Comparison of ENCODE assay signal across 9 cellular contexts in genomic region chr3:119628816-119629445, GRCh38. TPM values are rescaled to one million over a fixed set of nuclear protein-coding genes. Genes with fewer than 3 reads are reported as not detected.
DNase-seq lines count a peak whose midpoint lies in the region; ATAC-seq and TF ChIP-seq lines count a peak whose summit lies in the region.
"Had no signal": no experiment of that assay in that cellular context is flagged by ENCODE, and none has a peak within 500 bp of the region (broad histone marks: within the 10 kb centered on the region; RNA-seq: fewer than 3 reads in every experiment).

No MANE protein-coding gene starts in this region.

- H3K27ac Mint-ChIP-seq in naive B cell, result peak overlapping the region in 4 of 6 donors; percentile 14 to 88 (median 86)

- TF ChIP-seq POLR2A in GM18505 (IDR thresholded peaks at IDR 0.05; ENCODE audit: borderline replicate concordance, extremely low read depth, insufficient read depth, insufficient read length), result no peak

- H2BK120ac ChIP-seq in mesendoderm (ENCODE audit: low read depth, low read length), result no peak overlapping the region

- no peak overlapping the region for H2AK5ac ChIP-seq in mesendoderm (ENCODE audit: low read length)

- no peak overlapping the region for H3K23ac ChIP-seq in mesendoderm (ENCODE audit: low read length)

- no peak for TF ChIP-seq CTCF in smooth muscle cell (IDR thresholded peaks at IDR 0.05; ENCODE audit: borderline replicate concordance, insufficient read depth, poor library complexity, severe bottlenecking)

- H2BK15ac ChIP-seq in mesendoderm (replicated peaks; ENCODE audit: low read depth), result no peak overlapping the region

- H3K4me1 ChIP-seq in smooth muscle cell (ENCODE audit: low read depth), result no peaks in the 10 kb centered on the region
- peaks cover 11% of the 10 kb centered on the region for H3K4me1 ChIP-seq in mesendoderm (ENCODE audit: control insufficient read depth, low read depth, low read length)

- no peaks in the 10 kb centered on the region for H3K79me2 ChIP-seq in smooth muscle cell (ENCODE audit: low read depth)
- no peaks in the 10 kb centered on the region for H3K79me2 ChIP-seq in mesendoderm (ENCODE audit: control insufficient read depth, insufficient read depth, low read length)

- H3K4me2 ChIP-seq in smooth muscle cell (no peak overlapping the region), mesendoderm (ENCODE audit: low read length) (no peak overlapping the region)

- H3K4me1 Mint-ChIP-seq in naive B cell, result peaks cover 16 to 31% (median 24%) of the 10 kb centered on the region in 3 donors

- H3K9me3 Mint-ChIP-seq in naive B cell, result no peaks in the 10 kb centered on the region

- H3K18ac ChIP-seq in mesendoderm (ENCODE audit: low read length), result no peak overlapping the region

- no peaks in the 10 kb centered on the region for H3K9me3 ChIP-seq in smooth muscle cell (replicated peaks; ENCODE audit: low read depth)

- H3K79me1 ChIP-seq in mesendoderm (ENCODE audit: low read length), result no peaks in the 10 kb centered on the region

- in situ Hi-C loops in SK-MEL-5 (cut with HindIII; ENCODE audit: low pct_unique_long_range_greater_than_20kb, low sequenced_read_pairs), result no loop called here

- no peak overlapping the region for H2BK5ac ChIP-seq in mesendoderm (ENCODE audit: low read length)

- peak overlapping the region in 5 of 8 donors; percentile 13 to 49 (median 30) for H3K4me3 Mint-ChIP-seq in naive B cell

- no peak overlapping the region for H2AFZ ChIP-seq in smooth muscle cell (ENCODE audit: low read depth)

- ATAC-seq in GM18505 (IDR thresholded peaks at IDR 0.05; ENCODE audit: unreplicated experiment) (peak; percentile 30), GM21737 (IDR thresholded peaks at IDR 0.05; ENCODE audit: unreplicated experiment) (peak; percentile 27), naive B cell (ENCODE audit: low read depth in 2 of 2) (peak; percentile 61 to 73)

- H4K20me1 ChIP-seq in smooth muscle cell (ENCODE audit: low read depth), result no peaks in the 10 kb centered on the region

- no peaks in the 10 kb centered on the region for H3K36me3 Mint-ChIP-seq in naive B cell

- no peak overlapping the region for H4K5ac ChIP-seq in mesendoderm (ENCODE audit: low read length)

- DNase-seq in SK-MEL-5 (ENCODE audit: low read depth, low spot score), result peak; percentile 2
- DNase-seq in naive B cell, result no peak
- no peak for DNase-seq in midbrain (lab: John Stamatoyannopoulos, UW)
- DNase-seq in smooth muscle cell (lab: John Stamatoyannopoulos, UW; ENCODE audit: unreplicated experiment), result no peak
- DNase-seq in mesendoderm, result no peak
- no peak for DNase-seq in epidermal melanocyte (ENCODE audit: insufficient read length, low spot score)
- DNase-seq: NCI-H1105 had no signal

- WGBS in smooth muscle cell (ENCODE audit: low lambda C conversion rate), result 88% methylated on average over 1 of the region's 1 CpG
- WGBS in mesendoderm (ENCODE audit: extremely low coverage, insufficient coverage, low lambda C conversion rate), result no CpG with 5 or more reads among the region's 1 CpG

- H3K27ac ChIP-seq in smooth muscle cell (ENCODE audit: low read depth) (no peak overlapping the region), mesendoderm (ENCODE audit: low read depth, low read length) (no peak overlapping the region)

- H3K4ac ChIP-seq in mesendoderm (ENCODE audit: low read depth, low read length), result no peak overlapping the region

- no peak overlapping the region for H3K4me3 ChIP-seq in smooth muscle cell
- H3K4me3 ChIP-seq in mesendoderm (ENCODE audit: low read length), result no peak overlapping the region

- H3K9ac ChIP-seq in smooth muscle cell (ENCODE audit: low read depth) (no peak overlapping the region), mesendoderm (ENCODE audit: low read length) (no peak overlapping the region)

- H3K56ac ChIP-seq in mesendoderm (ENCODE audit: low read length), result no peak overlapping the region

- H3F3A ChIP-seq in smooth muscle cell (ENCODE audit: low read depth), result no peaks in the 10 kb centered on the region

- H3K27me3 Mint-ChIP-seq in naive B cell, result peaks cover 0 to 13% (median 10%) of the 10 kb centered on the region in 3 donors

- H3K27me3 ChIP-seq in smooth muscle cell (ENCODE audit: low read depth) (no peaks in the 10 kb centered on the region), mesendoderm (ENCODE audit: insufficient read depth, low read length, poor library complexity) (no peaks in the 10 kb centered on the region)

- H4K8ac ChIP-seq in mesendoderm (ENCODE audit: low read depth, low read length), result no peak overlapping the region

- H3K36me3 ChIP-seq in smooth muscle cell (ENCODE audit: low read depth) (no peaks in the 10 kb centered on the region), mesendoderm (ENCODE audit: control insufficient read depth, insufficient read depth, low read length) (no peaks in the 10 kb centered on the region)

RNA-seq across cellular contexts. Expression of gene PLA1A, which starts 31.2 kb away (rescaled TPM):
- total RNA-seq in SK-MEL-5 (2014; rRNA removed; shearing (Covaris generic)), result 41.4 and 42.0 TPM in 2 replicates
- polyA plus RNA-seq in SK-MEL-5 (2015; cell fraction: cytosol; rRNA removed), result 41.0 and 42.5 TPM in 2 replicates
- 7.4 and 9.9 TPM in 2 replicates for polyA plus RNA-seq in SK-MEL-5 (2015; cell fraction: nucleus; rRNA removed)
- polyA plus RNA-seq in naive B cell (ENCODE audit: low read depth in 6 of 6), result not detected
- total RNA-seq in smooth muscle cell, result not detected in 2 replicates
- polyA plus RNA-seq in smooth muscle cell, result not detected in 2 replicates
- polyA plus RNA-seq in mesendoderm (2013, experiment 1 of 2), result 0.08 TPM
- polyA plus RNA-seq in mesendoderm (2013, experiment 2 of 2), result 0.08 TPM

RNA-seq across cellular contexts. Expression of gene POPDC2, which starts 31.5 kb away (rescaled TPM):
- 0.08 and 0.40 TPM in 2 replicates for total RNA-seq in SK-MEL-5 (2014; rRNA removed; shearing (Covaris generic))
- polyA plus RNA-seq in SK-MEL-5 (2015; cell fraction: cytosol; rRNA removed), result 0.08 and 0.44 TPM in 2 replicates
- polyA plus RNA-seq in SK-MEL-5 (2015; cell fraction: nucleus; rRNA removed), result 1.3 and 1.7 TPM in 2 replicates
- polyA plus RNA-seq in naive B cell (ENCODE audit: low read depth in 6 of 6), result 1 to 10 TPM; 2.0 to 4.0 (median 2.4) TPM
- 1.2 and 2.1 TPM in 2 replicates for total RNA-seq in smooth muscle cell
- 0.94 and 1.5 TPM in 2 replicates for polyA plus RNA-seq in smooth muscle cell
- 0.25 TPM for polyA plus RNA-seq in mesendoderm (2013, experiment 1 of 2)
- 0.25 TPM for polyA plus RNA-seq in mesendoderm (2013, experiment 2 of 2)

RNA-seq across cellular contexts. Expression of gene COX17, which starts 48.3 kb away (rescaled TPM):
- 75.3 and 78.4 TPM in 2 replicates for total RNA-seq in SK-MEL-5 (2014; rRNA removed; shearing (Covaris generic))
- polyA plus RNA-seq in SK-MEL-5 (2015; cell fraction: cytosol; rRNA removed), result 41.5 and 80.3 TPM in 2 replicates
- polyA plus RNA-seq in SK-MEL-5 (2015; cell fraction: nucleus; rRNA removed), result 9.1 and 9.5 TPM in 2 replicates
- polyA plus RNA-seq in naive B cell (ENCODE audit: low read depth in 6 of 6), result 10 to 100 TPM; 67.3 to 99.7 (median 81.1) TPM
- 22.7 and 69.4 TPM in 2 replicates for total RNA-seq in smooth muscle cell
- 47.0 and 60.0 TPM in 2 replicates for polyA plus RNA-seq in smooth muscle cell
- 173 TPM for polyA plus RNA-seq in mesendoderm (2013, experiment 1 of 2)
- polyA plus RNA-seq in mesendoderm (2013, experiment 2 of 2), result 174 TPM

RNA-seq across cellular contexts. Expression of gene ADPRH, which starts 49.6 kb away (rescaled TPM):
- total RNA-seq in SK-MEL-5 (2014; rRNA removed; shearing (Covaris generic)), result 1.5 and 1.6 TPM in 2 replicates
- 5.7 and 8.1 TPM in 2 replicates for polyA plus RNA-seq in SK-MEL-5 (2015; cell fraction: cytosol; rRNA removed)
- 2.3 and 4.8 TPM in 2 replicates for polyA plus RNA-seq in SK-MEL-5 (2015; cell fraction: nucleus; rRNA removed)
- 10 to 100 TPM; 10.4 to 16.8 (median 14.4) TPM for polyA plus RNA-seq in naive B cell (ENCODE audit: low read depth in 6 of 6)
- total RNA-seq in smooth muscle cell, result 1.3 and 3.3 TPM in 2 replicates
- 2.2 and 2.9 TPM in 2 replicates for polyA plus RNA-seq in smooth muscle cell
- polyA plus RNA-seq in mesendoderm (2013, experiment 1 of 2), result 2.8 TPM
- 2.5 TPM for polyA plus RNA-seq in mesendoderm (2013, experiment 2 of 2)

Comparison
In these comparisons a context has a peak if more than half of its experiments do, and no peak if none do; other contexts are left out.
1. RNA of gene PLA1A, which starts 31.2 kb away (total RNA-seq): 41.4 to 42.0 TPM in SK-MEL-5; not detected in smooth muscle cell; every median in the first group is over 10 times any median in the second.
2. Peak in every context shown above with its lines, with median percentiles within 50 percentile points of each other: ATAC-seq.